20 cellular contexts compared by ENCODE assay signal in the genomic region with DNA sequence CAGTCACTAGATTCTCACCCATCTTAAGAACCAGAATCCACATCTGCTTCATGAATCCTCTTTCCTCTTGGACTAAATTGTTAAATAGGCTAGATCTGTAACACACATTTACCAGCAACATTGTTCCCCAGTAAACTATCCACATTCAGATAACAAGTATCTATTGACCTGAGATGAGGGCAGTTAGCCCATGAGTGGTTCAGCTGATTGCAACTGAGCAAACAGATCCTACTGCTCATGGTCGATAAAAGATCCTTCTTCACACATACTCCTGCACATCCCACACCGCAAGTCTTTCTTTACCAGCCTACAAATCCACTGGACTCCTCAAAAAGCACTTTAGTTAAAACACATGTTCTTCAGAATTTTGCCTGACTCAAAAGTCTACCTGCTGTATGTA. TPM values are rescaled to one million over a fixed set of nuclear protein-coding genes. Genes with fewer than 3 reads are reported as not detected.
A peak's percentile ranks its signal among the peaks of the same experiment; 100 is the strongest.
DNase-seq lines count a peak whose midpoint lies in the region; TF ChIP-seq lines count a peak whose summit lies in the region.
"Had no signal": no experiment of that assay in that cellular context is flagged by ENCODE, and none has a peak within 500 bp of the region (broad histone marks: within the 10 kb centered on the region; RNA-seq: fewer than 3 reads in every experiment).

No MANE protein-coding gene starts in this region.

- WGBS in hepatocyte (ENCODE audit: low lambda C conversion rate, missing lambda C conversion rate) = 55% methylated on average over 2 of the region's 2 CpGs
- WGBS in testis, 2 donors = 71 to 74% methylated on average over 2 of the region's 2 CpGs

- H3K79me2 ChIP-seq in hepatocyte = peaks cover 63% of the 10 kb centered on the region

- no peaks in the 10 kb centered on the region for H3K9me2 ChIP-seq in hepatocyte (replicated peaks; ENCODE audit: insufficient read depth)

- H3K36me3 ChIP-seq in hepatocyte (replicated peaks; ENCODE audit: insufficient read depth, low read depth) (no peaks in the 10 kb centered on the region), testis (ENCODE audit: low read depth, missing control alignments) (no peaks in the 10 kb centered on the region)
- H3K36me3 ChIP-seq: HAP-1 had no signal

- peak overlapping the region; percentile 73 for H3K4me2 ChIP-seq in hepatocyte

- no peaks in the 10 kb centered on the region for H4K20me1 ChIP-seq in hepatocyte (ENCODE audit: insufficient read depth, poor library complexity, severe bottlenecking)

- DNase-seq in DMS153 (lab: John Stamatoyannopoulos, UW) (peak; percentile 5), DMS153 treated with DMSO at 0.1 percent for 48 hours (lab: John Stamatoyannopoulos, UW; ENCODE audit: unreplicated experiment) (no peak), NCI-H345 (lab: John Stamatoyannopoulos, UW) (peak; percentile 29), hepatocyte (ENCODE audit: low spot score) (no peak), testis (no peak), GM13977 (ENCODE audit: low spot score) (no peak), T-helper 9 cell (no peak), GM20000 (ENCODE audit: low spot score) (no peak)
- DNase-seq: activated CD4-positive, alpha-beta T cell treated with anti-CD3 and anti-CD28 coated beads for 1 hour; activated CD8-positive, alpha-beta memory T cell treated with anti-CD3 and anti-CD28 coated beads, Interleukin-2, amount 50 U/mL, for 48 hours; activated naive CD4-positive, alpha-beta T cell treated with Interleukin-2 at 50 U/mL for 16 hours; NCI-H1694 treated with DMSO at 0.1 percent for 48 hours; NCI-H69; RPMI8226; stimulated activated naive CD4-positive, alpha-beta T cell; T-helper 2 cell had no signal

- intact Hi-C loops in testis (cut with DNase I; ENCODE audit: low total_unique reads) = no loop called here

- peaks cover 24% of the 10 kb centered on the region for H3K4me1 ChIP-seq in hepatocyte (ENCODE audit: insufficient read depth)
- H3K4me1 ChIP-seq in testis = peaks cover 32% of the 10 kb centered on the region

- TF ChIP-seq CTCF in hepatocyte (IDR thresholded peaks at IDR 0.05; ENCODE audit: poor library complexity) = no peak
- TF ChIP-seq CTCF in testis (IDR thresholded peaks at IDR 0.05) = no peak
- no peak for TF ChIP-seq CTCF in GM13977 (IDR thresholded peaks at IDR 0.05; ENCODE audit: extremely low read depth, insufficient read depth, missing control alignments)
- no peak for TF ChIP-seq CTCF in GM20000 (IDR thresholded peaks at IDR 0.05; ENCODE audit: extremely low read depth, missing control alignments)

- H2AFZ ChIP-seq in hepatocyte = no peak overlapping the region

- in situ Hi-C loops in GM13977 (cut with MboI; ENCODE audit: low pct_unique_long_range_greater_than_20kb, low sequenced_read_pairs, unreplicated experiment) = loop anchor here (25.0 kb wide), 1 partner anchor 1217 kb away; no protein-coding TSS in a partner anchor

- TF ChIP-seq POLR2A in testis (IDR thresholded peaks at IDR 0.05) = no peak

- H3K4me3 ChIP-seq in hepatocyte = no peak overlapping the region
- no peak overlapping the region for H3K4me3 ChIP-seq in testis
- H3K4me3 ChIP-seq: HAP-1, lung, skin epidermis had no signal

- H3K27me3 ChIP-seq in hepatocyte = no peaks in the 10 kb centered on the region
- no peaks in the 10 kb centered on the region for H3K27me3 ChIP-seq in testis

- H3K9me3 ChIP-seq in hepatocyte (ENCODE audit: low read depth) = no peaks in the 10 kb centered on the region
- no peaks in the 10 kb centered on the region for H3K9me3 ChIP-seq in testis
- H3K9me3 ChIP-seq: HAP-1 had no signal

- H3K27ac ChIP-seq in hepatocyte = peak overlapping the region; percentile 68
- H3K27ac ChIP-seq in testis = peak overlapping the region; percentile 85 to 87
- H3K27ac ChIP-seq: 22Rv1 had no signal

RNA-seq across cellular contexts. Expression of a gene that starts 59.2 kb away (rescaled TPM):
- total RNA-seq in hepatocyte (46.4 and 46.7 TPM in 2 replicates), testis (10 to 100 TPM; 56.9 to 65.1 TPM)
- polyA plus RNA-seq in hepatocyte (45.4 and 58.7 TPM in 2 replicates), testis (ENCODE audit: insufficient read depth, low read depth, low replicate concordance) (10.2 TPM)

Comparison
In these comparisons a context has a peak if more than half of its experiments do, and no peak if none do; other contexts are left out.
1. DNase-seq: peak in DMS153 (single experiment) and NCI-H345 (single experiment); none in DMS153 treated with DMSO at 0.1 percent for 48 hours (single experiment), hepatocyte (single experiment), testis (single experiment), GM13977 (single experiment), T-helper 9 cell (single experiment) and GM20000 (single experiment).